ENCODE assay signal across 1 cellular context in genomic region chr5:172283862-172284274, GRCh38.
TF ChIP-seq lines count a peak whose summit lies in the region.

No MANE protein-coding gene starts in this region.

TF ChIP-seq in HepG2, 621 proteins besides CTCF, POLR2A, EP300 and RAD21 (continued from another document):
- TF ChIP-seq TAF15 (IDR thresholded peaks at IDR 0.05; ENCODE audit: low read depth, low read length, poor library complexity, severe bottlenecking): peak; percentile 6
- peak; percentile 20; the same call in 1 of the 2 replicates for TF ChIP-seq ATF7-NPFF (CRISPR knock-in tag; IDR thresholded peaks at IDR 0.05; ENCODE audit: low read depth)
- peak; percentile 18; the same call in 1 of the 2 replicates for TF ChIP-seq MAZ (IDR thresholded peaks at IDR 0.05; ENCODE audit: borderline replicate concordance, low read depth, low read length)
- TF ChIP-seq MAZ (CRISPR knock-in tag; IDR thresholded peaks at IDR 0.05; ENCODE audit: low read depth): no peak
- TF ChIP-seq MTA1 (CRISPR knock-in tag; IDR thresholded peaks at IDR 0.05; ENCODE audit: borderline replicate concordance): no peak
- 0 out of 2 replicates have a peak, but pooled peaks have one; percentile 47 for TF ChIP-seq ZNF672 (CRISPR knock-in tag; IDR thresholded peaks at IDR 0.05)
